In genomic region chr17:59829217-59830006, GRCh38 we compare ENCODE assay signal across 8 cellular contexts.
A peak's percentile ranks its signal among the peaks of the same experiment; 100 is the strongest.
DNase-seq lines count a peak whose midpoint lies in the region; ATAC-seq and TF ChIP-seq lines count a peak whose summit lies in the region.

No MANE protein-coding gene starts in this region.

- H3K9me3 Mint-ChIP-seq in natural killer cell treated with Interleukin-12 subunit alpha and Interleukin-12 subunit beta and Interleukin-15 and Interleukin-18, amount 100 ng/mL, for 72 hours, result no peaks in the 10 kb centered on the region

- H3K4me1 Mint-ChIP-seq in natural killer cell treated with Interleukin-12 subunit alpha and Interleukin-12 subunit beta and Interleukin-15 and Interleukin-18, amount 100 ng/mL, for 72 hours (ENCODE audit: low read depth in 2 of 2), result peaks cover 60 to 64% of the 10 kb centered on the region in 2 donors

- H3K27ac Mint-ChIP-seq in natural killer cell treated with Interleukin-12 subunit alpha and Interleukin-12 subunit beta and Interleukin-15 and Interleukin-18, amount 100 ng/mL, for 72 hours, result peak overlapping the region; percentile 100

- peak overlapping the region; percentile 51 for H3K4me2 ChIP-seq in MM.1S (ENCODE audit: low read depth, low read length)

- H3K9me3 ChIP-seq in MM.1S (replicated peaks; ENCODE audit: insufficient read depth, low read length) (no peaks in the 10 kb centered on the region), endocrine pancreas (ENCODE audit: control insufficient read depth, low read length) (no peaks in the 10 kb centered on the region), WERI-Rb-1 (ENCODE audit: severe bottlenecking) (no peaks in the 10 kb centered on the region)

- H2AFZ ChIP-seq in MM.1S (ENCODE audit: low read length), result no peak overlapping the region

- H3K79me2 ChIP-seq in MM.1S (ENCODE audit: low read length), result no peaks in the 10 kb centered on the region

- peaks cover 28% of the 10 kb centered on the region for H3F3A ChIP-seq in MM.1S (ENCODE audit: insufficient read depth, low read length)

- no peaks in the 10 kb centered on the region for H4K20me1 ChIP-seq in MM.1S (ENCODE audit: insufficient read depth, low read length)

- H3K9ac ChIP-seq in MM.1S (ENCODE audit: low read length) (no peak overlapping the region), endocrine pancreas (ENCODE audit: control insufficient read depth, insufficient read depth, low read length) (no peak overlapping the region)

- no peaks in the 10 kb centered on the region for H3K27me3 Mint-ChIP-seq in natural killer cell treated with Interleukin-12 subunit alpha and Interleukin-12 subunit beta and Interleukin-15 and Interleukin-18, amount 100 ng/mL, for 72 hours

- peak; percentile 28 for DNase-seq in stimulated activated naive CD4-positive, alpha-beta T cell treated with Interleukin-2 at 50 U/mL for 16 hours (lab: John Stamatoyannopoulos, UW)
- no peak for DNase-seq in stimulated activated naive CD4-positive, alpha-beta T cell (lab: John Stamatoyannopoulos, UW)
- DNase-seq in HFF-Myc (ENCODE audit: extremely low read depth, low read depth) (peak; percentile 98), MM.1S (peak; percentile 88), SK-MEL-5 (ENCODE audit: low read depth, low spot score) (peak; percentile 100), WERI-Rb-1 (no peak)
- DNase-seq in natural killer cell treated with Interleukin-12 subunit alpha and Interleukin-12 subunit beta and Interleukin-15 and Interleukin-18, amount 100 ng/mL, for 72 hours (ENCODE audit: low spot score), result peak; percentile 84

- H3K4me1 ChIP-seq in MM.1S (ENCODE audit: low read length) (peaks cover 70% of the 10 kb centered on the region), endocrine pancreas (ENCODE audit: control insufficient read depth, insufficient read depth, low read length) (peaks cover 16% of the 10 kb centered on the region)

- ATAC-seq in natural killer cell treated with Interleukin-12 subunit alpha and Interleukin-12 subunit beta and Interleukin-15 and Interleukin-18, amount 100 ng/mL, for 72 hours, result peak; percentile 93 to 95

- H3K9me2 ChIP-seq in MM.1S (replicated peaks; ENCODE audit: insufficient read depth, low read length), result no peaks in the 10 kb centered on the region

- H3K4me3 Mint-ChIP-seq in natural killer cell treated with Interleukin-12 subunit alpha and Interleukin-12 subunit beta and Interleukin-15 and Interleukin-18, amount 100 ng/mL, for 72 hours, result peak overlapping the region; percentile 86

- H3K27ac ChIP-seq in MM.1S (ENCODE audit: low read length) (peak overlapping the region; percentile 76), WERI-Rb-1 (no peak overlapping the region)

- H3K36me3 Mint-ChIP-seq in natural killer cell treated with Interleukin-12 subunit alpha and Interleukin-12 subunit beta and Interleukin-15 and Interleukin-18, amount 100 ng/mL, for 72 hours, result peaks cover 9% of the 10 kb centered on the region

- TF ChIP-seq CTCF in HFF-Myc (IDR thresholded peaks at IDR 0.05; ENCODE audit: low read depth, low read length, missing control alignments) (no peak), MM.1S (IDR thresholded peaks at IDR 0.05; ENCODE audit: low read length) (no peak), WERI-Rb-1 (IDR thresholded peaks at IDR 0.05; ENCODE audit: low read depth, low read length) (no peak)

- no peaks in the 10 kb centered on the region for H3K27me3 ChIP-seq in MM.1S (replicated peaks; ENCODE audit: insufficient read depth, low read length)
- no peaks in the 10 kb centered on the region for H3K27me3 ChIP-seq in endocrine pancreas (ENCODE audit: control insufficient read depth, insufficient read depth, low read length)
- H3K27me3 ChIP-seq in WERI-Rb-1 (ENCODE audit: insufficient read depth, low read depth, severe bottlenecking), result no peaks in the 10 kb centered on the region

- in situ Hi-C loops in SK-MEL-5 (cut with HindIII; ENCODE audit: low pct_unique_long_range_greater_than_20kb, low sequenced_read_pairs), result no loop called here

- H3K36me3 ChIP-seq in MM.1S (replicated peaks; ENCODE audit: insufficient read depth, low read length), result no peaks in the 10 kb centered on the region
- H3K36me3 ChIP-seq in endocrine pancreas (ENCODE audit: control insufficient read depth, insufficient read depth, low read length), result no peaks in the 10 kb centered on the region
- H3K36me3 ChIP-seq in WERI-Rb-1, result no peaks in the 10 kb centered on the region; the same call in 1 of the 2 replicates

- H3K4me3 ChIP-seq in HFF-Myc (replicated peaks; ENCODE audit: low read depth, low read length) (peak overlapping the region; percentile 8), MM.1S (ENCODE audit: low read length) (peak overlapping the region; percentile 20; the same call in 1 of the 2 replicates), endocrine pancreas (ENCODE audit: control insufficient read depth, insufficient read depth, low read length) (peak overlapping the region; percentile 66), WERI-Rb-1 (ENCODE audit: low read depth, low read length) (no peak overlapping the region)

Comparison
In these comparisons a context has a peak if more than half of its experiments do, and no peak if none do; other contexts are left out.
1. DNase-seq: peak in stimulated activated naive CD4-positive, alpha-beta T cell treated with Interleukin-2 at 50 U/mL for 16 hours (single experiment), HFF-Myc (single experiment), MM.1S (single experiment), SK-MEL-5 (single experiment) and natural killer cell treated with Interleukin-12 subunit alpha and Interleukin-12 subunit beta and Interleukin-15 and Interleukin-18, amount 100 ng/mL, for 72 hours (single experiment); none in stimulated activated naive CD4-positive, alpha-beta T cell (0 of 6) and WERI-Rb-1 (single experiment).